17 cellular contexts compared by ENCODE assay signal in genomic region chr13:66506031-66506777, GRCh38.
DNase-seq lines count a peak whose midpoint lies in the region; ATAC-seq and TF ChIP-seq lines count a peak whose summit lies in the region.
"Had no signal": no experiment of that assay in that cellular context is flagged by ENCODE, and none has a peak within 500 bp of the region (broad histone marks: within the 10 kb centered on the region; RNA-seq: fewer than 3 reads in every experiment).

No MANE protein-coding gene starts in this region.

- H3K4me1 ChIP-seq in liver (ENCODE audit: control insufficient read depth in 4 of 4, insufficient read depth in 4 of 4, low read length in 3 of 4): no peaks in the 10 kb centered on the region
- H3K4me1 ChIP-seq in right lobe of liver: no peaks in the 10 kb centered on the region
- H3K4me1 ChIP-seq in H9 (ENCODE audit: insufficient read depth, low read length): no peaks in the 10 kb centered on the region
- H3K4me1 ChIP-seq: BLaER1 had no signal

- no peak overlapping the region for H2BK20ac ChIP-seq in H9 (ENCODE audit: low read depth, low read length, poor library complexity, severe bottlenecking)

- H3K27me3 Mint-ChIP-seq in nephron progenitor cell (ENCODE audit: low read depth, poor library complexity) (no peaks in the 10 kb centered on the region), H9 (ENCODE audit: low read depth) (no peaks in the 10 kb centered on the region)
- H3K27me3 Mint-ChIP-seq: CD4-positive, alpha-beta memory T cell had no signal

- no peak overlapping the region for H3K4me2 ChIP-seq in H9 (ENCODE audit: insufficient read depth, insufficient read length, low read length)
- H3K4me2 ChIP-seq: BLaER1, GM23338 had no signal

- H2BK15ac ChIP-seq in H9 (ENCODE audit: low read depth, low read length): no peak overlapping the region

- TF ChIP-seq RAD21 in liver (IDR thresholded peaks at IDR 0.05): no peak

- no peak overlapping the region for H4K5ac ChIP-seq in H9 (ENCODE audit: insufficient read length, low read depth, low read length)

- H3K9me3 ChIP-seq in liver (ENCODE audit: control insufficient read depth in 4 of 4, low read length in 3 of 4) (no peaks in the 10 kb centered on the region), right lobe of liver (no peaks in the 10 kb centered on the region), H9 (ENCODE audit: control insufficient read depth, low read depth, low read length) (no peaks in the 10 kb centered on the region)
- H3K9me3 ChIP-seq: BLaER1 had no signal

- H3K79me1 ChIP-seq in H9 (ENCODE audit: insufficient read depth, low read depth, low read length, poor library complexity, severe bottlenecking): no peaks in the 10 kb centered on the region

- H3K27me3 ChIP-seq in liver (ENCODE audit: control insufficient read depth in 4 of 4, insufficient read depth in 4 of 4, low read length in 3 of 4) (no peaks in the 10 kb centered on the region), right lobe of liver (no peaks in the 10 kb centered on the region), H9 (ENCODE audit: insufficient read depth, low read length) (no peaks in the 10 kb centered on the region)
- H3K27me3 ChIP-seq: BLaER1 had no signal

- no peak for TF ChIP-seq CTCF in liver (IDR thresholded peaks at IDR 0.05; ENCODE audit: low read depth, low read length, missing input control)
- no peak for TF ChIP-seq CTCF in right lobe of liver (IDR thresholded peaks at IDR 0.05)
- no peak for TF ChIP-seq CTCF in nephron progenitor cell (IDR thresholded peaks at IDR 0.05)
- TF ChIP-seq CTCF in H9 (conservative IDR thresholded peaks at IDR 0.05): no peak

- no peak for ATAC-seq in right lobe of liver
- ATAC-seq: GM23338, HCT116 had no signal

- H3K9ac ChIP-seq in liver (ENCODE audit: low read depth in 1 of 2, low read length in 2 of 2) (no peak overlapping the region), H9 (ENCODE audit: extremely low read depth, insufficient read length, low read length) (no peak overlapping the region)
- H3K9ac ChIP-seq: BLaER1 had no signal

- no peaks in the 10 kb centered on the region for H3K79me2 ChIP-seq in H9 (ENCODE audit: insufficient read depth, low read length)

- H4K20me1 ChIP-seq in H9 (ENCODE audit: control insufficient read depth, insufficient read depth, insufficient read length): no peaks in the 10 kb centered on the region
- H4K20me1 ChIP-seq: BLaER1 had no signal

- no peak overlapping the region for H3K23ac ChIP-seq in H9 (ENCODE audit: insufficient read length, low read depth, low read length)

- no peak overlapping the region for H2AFZ ChIP-seq in H9 (ENCODE audit: low read length)
- H2AFZ ChIP-seq: GM23338 had no signal

- H3K4me3 ChIP-seq in liver (ENCODE audit: low read depth in 1 of 3, low read length in 3 of 3): no peak overlapping the region
- no peak overlapping the region for H3K4me3 ChIP-seq in right lobe of liver
- H3K4me3 ChIP-seq: BLaER1, GM23338 had no signal

- H3K4me1 Mint-ChIP-seq in nephron progenitor cell (peaks cover 24% of the 10 kb centered on the region), H9 (peaks cover 14 to 25% of the 10 kb centered on the region in 2 experiments)
- H3K4me1 Mint-ChIP-seq: CD14-positive monocyte; CD4-positive, alpha-beta memory T cell had no signal

- H3K4me3 Mint-ChIP-seq in nephron progenitor cell (no peak overlapping the region), H9 (no peak overlapping the region)
- H3K4me3 Mint-ChIP-seq: CD14-positive monocyte; CD4-positive, alpha-beta memory T cell; GM23338; HFFc6 had no signal

- H2BK120ac ChIP-seq in H9 (ENCODE audit: low read depth, low read length, poor library complexity, severe bottlenecking): no peak overlapping the region

- H3K14ac ChIP-seq in H9 (ENCODE audit: insufficient read depth, low read length): no peak overlapping the region

- no peak overlapping the region for H3K18ac ChIP-seq in H9 (ENCODE audit: insufficient read length, low read depth, low read length)

- intact Hi-C loops in right lobe of liver (cut with DNase I): no loop called here

- H3K27ac Mint-ChIP-seq in nephron progenitor cell (peak overlapping the region; percentile 55), H9 (no peak overlapping the region)
- H3K27ac Mint-ChIP-seq: CD4-positive, alpha-beta memory T cell; GM23338; HFFc6 had no signal

- no peak overlapping the region for H4K91ac ChIP-seq in H9 (ENCODE audit: insufficient read length, low read depth, low read length)

- H3K36me3 ChIP-seq in liver (ENCODE audit: control insufficient read depth in 4 of 4, insufficient read depth in 3 of 4, low read depth in 1 of 4, low read length in 3 of 4) (no peaks in the 10 kb centered on the region), right lobe of liver (no peaks in the 10 kb centered on the region)
- H3K36me3 ChIP-seq: BLaER1 had no signal

- H2AK5ac ChIP-seq in H9 (ENCODE audit: insufficient read length, low read length): no peak overlapping the region

- TF ChIP-seq POLR2A in right lobe of liver (IDR thresholded peaks at IDR 0.05): no peak

- WGBS in liver: 71% methylated on average over 7 of the region's 7 CpGs
- WGBS in right lobe of liver (ENCODE audit: insufficient coverage, low coverage, low lambda C conversion rate, missing lambda C conversion rate): 60% methylated on average over 7 of the region's 7 CpGs
- WGBS in H9 (ENCODE audit: extremely low coverage, insufficient read length, low lambda C conversion rate): no CpG with 5 or more reads among the region's 7 CpGs

- no peak overlapping the region for H3K56ac ChIP-seq in H9 (ENCODE audit: insufficient read length, low read depth, low read length)

- H3K27ac ChIP-seq in liver (ENCODE audit: low read depth in 1 of 2, low read length in 2 of 2) (no peak overlapping the region), right lobe of liver (no peak overlapping the region), H9 (ENCODE audit: insufficient read length, low read depth, low read length) (no peak overlapping the region)
- H3K27ac ChIP-seq: BLaER1, HL-60 had no signal

- H2BK12ac ChIP-seq in H9 (ENCODE audit: insufficient read length, low read depth, low read length): no peak overlapping the region

- no peak overlapping the region for H3T11ph ChIP-seq in H9 (ENCODE audit: low read length)

- no peak overlapping the region for H3K4ac ChIP-seq in H9 (ENCODE audit: low read depth, low read length)

- H4K8ac ChIP-seq in H9 (replicated peaks; ENCODE audit: insufficient read length, low read depth, low read length): no peak overlapping the region

- no peaks in the 10 kb centered on the region for H3K36me3 Mint-ChIP-seq in nephron progenitor cell (ENCODE audit: low read depth)
- H3K36me3 Mint-ChIP-seq in H9 (ENCODE audit: insufficient read depth in 1 of 3, low read depth in 3 of 3): no peaks in the 10 kb centered on the region
- H3K36me3 Mint-ChIP-seq: CD14-positive monocyte; CD4-positive, alpha-beta memory T cell had no signal

- no peaks in the 10 kb centered on the region for H3K23me2 ChIP-seq in H9 (ENCODE audit: insufficient read length, low read depth, low read length, poor library complexity, severe bottlenecking)

- DNase-seq in right lobe of liver: no peak
- peak; percentile 65 for DNase-seq in left kidney (ENCODE audit: low read depth, low spot score)
- DNase-seq in nephron progenitor cell: no peak
- DNase-seq in H9: no peak
- DNase-seq in DMS114 treated with DMSO at 0.1 percent for 48 hours (lab: John Stamatoyannopoulos, UW; ENCODE audit: unreplicated experiment): no peak
- DNase-seq in stimulated activated CD8-positive, alpha-beta memory T cell treated with anti-CD3 and anti-CD28 coated beads, Interleukin-4, amount 100 ng/mL, for 48 hours: no peak
- DNase-seq: 8988T; CD4-positive, alpha-beta memory T cell; DMS79 treated with DMSO at 0.1 percent for 48 hours; GF-D8; HFFc6 had no signal

- H2BK5ac ChIP-seq in H9 (ENCODE audit: insufficient read length, low read length): no peak overlapping the region

- no peaks in the 10 kb centered on the region for H3K9me3 Mint-ChIP-seq in nephron progenitor cell
- no peaks in the 10 kb centered on the region; a peak in 1 of 5 replicates for H3K9me3 Mint-ChIP-seq in H9
- H3K9me3 Mint-ChIP-seq: GM23338, HFFc6 had no signal

TF ChIP-seq in liver, 16 proteins besides CTCF, POLR2A, EP300 and RAD21:
- TF ChIP-seq NR2F2 (IDR thresholded peaks at IDR 0.05): peak; percentile 62
- TF ChIP-seq ZBTB33 (IDR thresholded peaks at IDR 0.05): no peak
